In the genomic region with DNA sequence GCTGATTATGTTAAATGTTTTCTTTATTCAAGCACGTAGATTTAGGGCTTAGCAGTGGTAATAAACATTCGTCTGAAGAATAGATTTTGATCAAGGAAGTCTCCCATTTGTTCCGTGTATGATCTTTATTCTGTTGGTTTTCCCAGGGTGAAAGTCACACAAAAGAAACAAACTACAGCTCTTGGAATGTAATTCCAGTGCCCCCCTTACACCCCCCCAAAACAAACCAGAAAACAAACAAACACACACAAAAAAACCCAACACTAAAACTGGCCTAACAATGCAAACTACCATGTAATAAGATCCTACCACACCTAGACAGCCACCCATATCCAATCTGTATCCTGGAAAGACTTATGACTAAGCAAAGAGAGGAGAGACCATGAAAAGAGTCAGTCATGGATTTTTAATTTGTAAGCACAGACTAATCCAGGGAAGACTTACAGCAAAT, we compare ENCODE assay signal across 17 cellular contexts.
DNase-seq lines count a peak whose midpoint lies in the region; ATAC-seq and TF ChIP-seq lines count a peak whose summit lies in the region.
"Had no signal": no experiment of that assay in that cellular context is flagged by ENCODE, and none has a peak within 500 bp of the region (broad histone marks: within the 10 kb centered on the region; RNA-seq: fewer than 3 reads in every experiment).

No MANE protein-coding gene starts in this region.

- H2BK5ac ChIP-seq in mesendoderm (ENCODE audit: low read length): no peak overlapping the region

- peak overlapping the region; percentile 31 for H3K4me3 Mint-ChIP-seq in Calu3 (ENCODE audit: low read depth, unreplicated experiment)
- H3K4me3 Mint-ChIP-seq in activated T-helper 1 cell treated with anti-CD3 and anti-CD28 coated beads, Interleukin-12 subunit alpha, Interleukin-12 subunit beta, Interleukin-2, Interleukin-4 antibody, amounts not matched to agents 30 ng/mL and 10 ng/mL and 1 ng/mL, durations not matched to agents 14 hours and 24 hours and 36 hours: no peak overlapping the region
- H3K4me3 Mint-ChIP-seq: memory B cell; T-helper 1 cell treated with Interleukin-12 subunit alpha and Interleukin-12 subunit beta and Interleukin-4 antibody, amounts not matched to agents 30 μg/mL and 1 μg/mL, for 36 hours had no signal

- no peak for ATAC-seq in HG02981 (IDR thresholded peaks at IDR 0.05; ENCODE audit: unreplicated experiment)

- H2BK120ac ChIP-seq in mesendoderm (ENCODE audit: low read depth, low read length): peak overlapping the region; percentile 36

- H2BK15ac ChIP-seq in mesendoderm (replicated peaks; ENCODE audit: low read depth): no peak overlapping the region

- no peak overlapping the region for H3K4me3 ChIP-seq in HEK293 (ENCODE audit: low read depth, low read length)
- no peak overlapping the region for H3K4me3 ChIP-seq in adipocyte (ENCODE audit: low read length)
- no peak overlapping the region for H3K4me3 ChIP-seq in mesendoderm (ENCODE audit: low read length)
- H3K4me3 ChIP-seq: coronary artery, right atrium auricular region had no signal

- H3K27me3 Mint-ChIP-seq in Calu3 (ENCODE audit: unreplicated experiment): no peaks in the 10 kb centered on the region
- H3K27me3 Mint-ChIP-seq in activated T-helper 1 cell treated with anti-CD3 and anti-CD28 coated beads, Interleukin-12 subunit alpha, Interleukin-12 subunit beta, Interleukin-2, Interleukin-4 antibody, amounts not matched to agents 30 ng/mL and 10 ng/mL and 1 ng/mL, durations not matched to agents 14 hours and 24 hours and 36 hours (ENCODE audit: insufficient read depth): peaks cover 18% of the 10 kb centered on the region

- BruUV-seq in Calu3 (replicated peaks; lab: Mats Ljungman, UMichigan): no TSS peak

- H3K27ac ChIP-seq in HEK293 (ENCODE audit: extremely low read depth, low read depth, low read length) (no peak overlapping the region), mesendoderm (ENCODE audit: low read depth, low read length) (no peak overlapping the region)
- H3K27ac ChIP-seq: coronary artery, right atrium auricular region had no signal

- peaks cover 15% of the 10 kb centered on the region for H3K4me1 Mint-ChIP-seq in Calu3 (ENCODE audit: low read depth, unreplicated experiment)
- no peaks in the 10 kb centered on the region for H3K4me1 Mint-ChIP-seq in activated T-helper 1 cell treated with anti-CD3 and anti-CD28 coated beads, Interleukin-12 subunit alpha, Interleukin-12 subunit beta, Interleukin-2, Interleukin-4 antibody, amounts not matched to agents 30 ng/mL and 10 ng/mL and 1 ng/mL, durations not matched to agents 14 hours and 24 hours and 36 hours (ENCODE audit: low read depth)
- H3K4me1 Mint-ChIP-seq: memory B cell had no signal

- no peaks in the 10 kb centered on the region for H3K79me1 ChIP-seq in mesendoderm (ENCODE audit: low read length)

- no peaks in the 10 kb centered on the region for H3K9me3 Mint-ChIP-seq in Calu3 (ENCODE audit: low read depth, unreplicated experiment)
- H3K9me3 Mint-ChIP-seq in activated T-helper 1 cell treated with anti-CD3 and anti-CD28 coated beads, Interleukin-12 subunit alpha, Interleukin-12 subunit beta, Interleukin-2, Interleukin-4 antibody, amounts not matched to agents 30 ng/mL and 10 ng/mL and 1 ng/mL, durations not matched to agents 14 hours and 24 hours and 36 hours: peaks cover 3% of the 10 kb centered on the region
- H3K9me3 Mint-ChIP-seq: memory B cell; T-helper 1 cell treated with Interleukin-12 subunit alpha and Interleukin-12 subunit beta and Interleukin-4 antibody, amounts not matched to agents 30 μg/mL and 1 μg/mL, for 36 hours had no signal

- H2AK5ac ChIP-seq in mesendoderm (ENCODE audit: low read length): no peak overlapping the region

- POLR2A ChIA-PET in HEK293 (lab: Yijun Ruan, JAX): no interaction called here

- H3K56ac ChIP-seq in mesendoderm (ENCODE audit: low read length): peak overlapping the region; percentile 46

- H3K4me1 ChIP-seq in HEK293 (ENCODE audit: control insufficient read depth, insufficient read depth, low read length) (peaks cover 4% of the 10 kb centered on the region), adipocyte (ENCODE audit: control insufficient read depth, insufficient read depth, low read length) (no peaks in the 10 kb centered on the region), mesendoderm (ENCODE audit: control insufficient read depth, low read depth, low read length) (no peaks in the 10 kb centered on the region)
- H3K4me1 ChIP-seq: right atrium auricular region had no signal

- no peak overlapping the region for H3K18ac ChIP-seq in mesendoderm (ENCODE audit: low read length)

- H3K79me2 ChIP-seq in mesendoderm (ENCODE audit: control insufficient read depth, insufficient read depth, low read length): no peaks in the 10 kb centered on the region

- no peak overlapping the region for H3K4me2 ChIP-seq in mesendoderm (ENCODE audit: low read length)

- no CpG with 5 or more reads among the region's 3 CpGs for WGBS in mesendoderm (ENCODE audit: extremely low coverage, insufficient coverage, low lambda C conversion rate)

- DNase-seq in Calu3: no peak
- DNase-seq in adipocyte (ENCODE audit: low read depth): peak; percentile 39
- DNase-seq in mesendoderm: no peak
- DNase-seq in activated T-helper 1 cell treated with anti-CD3 and anti-CD28 coated beads, Interleukin-12 subunit alpha, Interleukin-12 subunit beta, Interleukin-2, Interleukin-4 antibody, amounts not matched to agents 30 ng/mL and 10 ng/mL and 1 ng/mL, durations not matched to agents 14 hours and 24 hours and 36 hours (ENCODE audit: low spot score): no peak
- DNase-seq in NAMALWA (ENCODE audit: low spot score): no peak
- no peak for DNase-seq in activated gamma-delta T cell (lab: John Stamatoyannopoulos, UW)
- DNase-seq: activated CD4-positive, CD25-positive, alpha-beta regulatory T cell; activated naive CD4-positive, alpha-beta T cell treated with Interleukin-2 at 50 U/mL for 16 hours; GF-D8; NCI-H1092 treated with DMSO at 0.1 percent for 48 hours; NCI-H2227 treated with DMSO at 0.1 percent for 48 hours had no signal

- H4K5ac ChIP-seq in mesendoderm (ENCODE audit: low read length): no peak overlapping the region

- H4K8ac ChIP-seq in mesendoderm (ENCODE audit: low read depth, low read length): no peak overlapping the region

- CTCF ChIA-PET in Calu3 (lab: Charles Lee): interaction anchor here (0.9 kb wide), 1 partner anchor 11 kb away, joined by 3 read pairs; no protein-coding TSS in a partner anchor
- CTCF ChIA-PET in HEK293 (lab: Yijun Ruan, JAX): no interaction called here

- H3K27me3 ChIP-seq in adipocyte (replicated peaks; ENCODE audit: control insufficient read depth, insufficient read depth, low read length) (no peaks in the 10 kb centered on the region), mesendoderm (ENCODE audit: insufficient read depth, low read length, poor library complexity) (no peaks in the 10 kb centered on the region)
- H3K27me3 ChIP-seq: right atrium auricular region had no signal

- no peaks in the 10 kb centered on the region for H3K36me3 Mint-ChIP-seq in Calu3 (ENCODE audit: insufficient read depth, unreplicated experiment)
- H3K36me3 Mint-ChIP-seq in activated T-helper 1 cell treated with anti-CD3 and anti-CD28 coated beads, Interleukin-12 subunit alpha, Interleukin-12 subunit beta, Interleukin-2, Interleukin-4 antibody, amounts not matched to agents 30 ng/mL and 10 ng/mL and 1 ng/mL, durations not matched to agents 14 hours and 24 hours and 36 hours (ENCODE audit: low read depth): no peaks in the 10 kb centered on the region
- H3K36me3 Mint-ChIP-seq: memory B cell had no signal

- no peaks in the 10 kb centered on the region for H3K36me3 ChIP-seq in HEK293 (ENCODE audit: control insufficient read depth in 2 of 2, insufficient read depth in 1 of 2, low read length in 2 of 2)
- no peaks in the 10 kb centered on the region for H3K36me3 ChIP-seq in adipocyte (ENCODE audit: control insufficient read depth, insufficient read depth, low read length, severe bottlenecking)
- H3K36me3 ChIP-seq in mesendoderm (ENCODE audit: control insufficient read depth, insufficient read depth, low read length): no peaks in the 10 kb centered on the region
- H3K36me3 ChIP-seq: right atrium auricular region had no signal

- TF ChIP-seq CTCF in Calu3 (IDR thresholded peaks at IDR 0.05; ENCODE audit: unreplicated experiment): no peak
- no peak for TF ChIP-seq CTCF in HEK293 (tag by site-specific recombination; IDR thresholded peaks at IDR 0.05)

- H3K9me3 ChIP-seq in HEK293 (ENCODE audit: control insufficient read depth, insufficient read depth, low read depth, low read length) (no peaks in the 10 kb centered on the region), adipocyte (ENCODE audit: control insufficient read depth, low read length) (no peaks in the 10 kb centered on the region)
- H3K9me3 ChIP-seq: right atrium auricular region had no signal

- no peak overlapping the region for H3K4ac ChIP-seq in mesendoderm (ENCODE audit: low read depth, low read length)

- H3K27ac Mint-ChIP-seq in Calu3 (ENCODE audit: unreplicated experiment): peak overlapping the region; percentile 86
- no peak overlapping the region for H3K27ac Mint-ChIP-seq in activated T-helper 1 cell treated with anti-CD3 and anti-CD28 coated beads, Interleukin-12 subunit alpha, Interleukin-12 subunit beta, Interleukin-2, Interleukin-4 antibody, amounts not matched to agents 30 ng/mL and 10 ng/mL and 1 ng/mL, durations not matched to agents 14 hours and 24 hours and 36 hours
- H3K27ac Mint-ChIP-seq: memory B cell; T-helper 1 cell treated with Interleukin-12 subunit alpha and Interleukin-12 subunit beta and Interleukin-4 antibody, amounts not matched to agents 30 μg/mL and 1 μg/mL, for 36 hours had no signal

- no peak overlapping the region for H3K23ac ChIP-seq in mesendoderm (ENCODE audit: low read length)

- intact Hi-C loops in Calu3 (cut with micrococcal nuclease; ENCODE audit: unreplicated experiment): loop anchor here (1.0 to 5.0 kb wide), 2 partner anchors 131 to 178 kb away; no protein-coding TSS in a partner anchor
- intact Hi-C loops in activated T-helper 1 cell treated with anti-CD3 and anti-CD28 coated beads, Interleukin-12 subunit alpha, Interleukin-12 subunit beta, Interleukin-2, Interleukin-4 antibody, amounts not matched to agents 30 ng/mL and 10 ng/mL and 1 ng/mL, durations not matched to agents 14 hours and 24 hours and 36 hours (cut with micrococcal nuclease): loop anchor here (10.0 kb wide), 1 partner anchor 177 kb away; no protein-coding TSS in a partner anchor

- H3K9ac ChIP-seq in adipocyte (ENCODE audit: low read length) (no peak overlapping the region), mesendoderm (ENCODE audit: low read length) (no peak overlapping the region)
